In the genomic region with DNA sequence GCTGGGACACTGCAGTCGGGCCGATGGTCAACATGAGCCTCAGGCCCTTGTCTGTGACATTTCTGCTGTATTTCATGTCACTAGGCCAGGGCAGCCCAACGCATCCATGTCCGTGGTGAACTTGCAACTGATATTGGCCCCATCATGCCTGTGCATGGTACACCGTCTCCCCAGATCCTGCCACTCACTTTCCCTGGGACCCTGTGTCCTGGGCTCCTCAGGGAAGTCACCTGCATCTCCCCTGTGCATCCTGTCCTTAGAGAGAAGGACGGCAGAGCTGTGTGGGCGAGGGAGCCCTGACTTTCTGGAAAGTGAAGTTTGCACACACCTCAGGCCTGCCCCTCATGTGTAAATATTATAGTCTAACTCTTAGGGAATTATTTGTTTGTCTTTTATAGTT, we compare ENCODE assay signal across 19 cellular contexts.
DNase-seq lines count a peak whose midpoint lies in the region; ATAC-seq lines count a peak whose summit lies in the region.
"Had no signal": no experiment of that assay in that cellular context is flagged by ENCODE, and none has a peak within 500 bp of the region (broad histone marks: within the 10 kb centered on the region; RNA-seq: fewer than 3 reads in every experiment).

No MANE protein-coding gene starts in this region.

- H3K23ac ChIP-seq in trophoblast cell (ENCODE audit: low read length): no peak overlapping the region

- peak overlapping the region; percentile 80 for H4K8ac ChIP-seq in trophoblast cell (ENCODE audit: low read depth, low read length)

- peak overlapping the region; percentile 81 for H3K4ac ChIP-seq in trophoblast cell (ENCODE audit: low read depth, low read length)

- peak overlapping the region; percentile 14 for H2AFZ ChIP-seq in trophoblast cell (ENCODE audit: insufficient read depth, low read length, poor library complexity)
- H2AFZ ChIP-seq: GM23248 had no signal

- H2BK120ac ChIP-seq in trophoblast cell (ENCODE audit: insufficient read depth, low read length, poor library complexity): peak overlapping the region; percentile 97

- peak overlapping the region; percentile 94 for H2BK5ac ChIP-seq in trophoblast cell (ENCODE audit: low read depth, low read length, poor library complexity)

- peaks cover 1% of the 10 kb centered on the region for H3K9me3 ChIP-seq in trophoblast cell (ENCODE audit: insufficient read depth, low read depth, low read length)
- H3K9me3 ChIP-seq: BE2C; BLaER1 treated with 17β-estradiol and CSF1 and Interleukin-3, amounts not matched to agents 10 nM and 100 nM had no signal

- H3K79me1 ChIP-seq in trophoblast cell (ENCODE audit: low read length): peaks cover 52% of the 10 kb centered on the region

- no peak overlapping the region for H3K4me2 ChIP-seq in trophoblast cell (ENCODE audit: low read length)

- peak overlapping the region; percentile 79 for H3K18ac ChIP-seq in trophoblast cell (ENCODE audit: low read length)

- peak; percentile 17 for DNase-seq in activated effector memory CD4-positive, alpha-beta T cell treated with anti-CD3 and anti-CD28 coated beads, Interleukin-2, amount 50 U/mL, for 16 hours
- no peak for DNase-seq in activated effector memory CD4-positive, alpha-beta T cell treated with Interleukin-2 at 50 U/mL for 16 hours
- DNase-seq in mesenteric fat pad (ENCODE audit: low spot score): peak; percentile 76
- DNase-seq in trophoblast cell: no peak
- DNase-seq in SW 1271 (lab: John Stamatoyannopoulos, UW): no peak
- DNase-seq: AML-193; BE2C; Calu3; CD4-positive, alpha-beta T cell; CD8-positive, alpha-beta memory T cell; DMS53; DMS79 treated with DMSO at 0.1 percent for 48 hours; GF-D8; GM23248; H7; HCEC 1CT had no signal

- no peak for ATAC-seq in GM19467 (IDR thresholded peaks at IDR 0.05; ENCODE audit: unreplicated experiment)

- WGBS in trophoblast cell (ENCODE audit: extremely low coverage, insufficient coverage, insufficient read length): no CpG with 5 or more reads among the region's 7 CpGs

- H3K4me3 ChIP-seq in trophoblast cell (ENCODE audit: low read depth, low read length): no peak overlapping the region
- H3K4me3 ChIP-seq: BLaER1 treated with 17β-estradiol and CSF1 and Interleukin-3, amounts not matched to agents 10 nM and 100 nM; GM23248 had no signal

- no peaks in the 10 kb centered on the region for H3K36me3 ChIP-seq in trophoblast cell (ENCODE audit: control insufficient read depth in 1 of 2, insufficient read depth in 2 of 2, low read length in 2 of 2)
- H3K36me3 ChIP-seq: BE2C; BLaER1 treated with 17β-estradiol and CSF1 and Interleukin-3, amounts not matched to agents 10 nM and 100 nM had no signal

- peak overlapping the region; percentile 37 for H4K12ac ChIP-seq in trophoblast cell (ENCODE audit: low read depth, low read length)

- peak overlapping the region; percentile 99 for H4K91ac ChIP-seq in trophoblast cell (ENCODE audit: low read depth, low read length)

- peak overlapping the region; percentile 91 for H2BK12ac ChIP-seq in trophoblast cell (ENCODE audit: low read length)

- H3K4me1 ChIP-seq in trophoblast cell (ENCODE audit: control insufficient read depth in 1 of 2, insufficient read depth in 2 of 2, low read length in 2 of 2): peaks cover 33 to 37% of the 10 kb centered on the region in 2 experiments
- H3K4me1 ChIP-seq: BE2C had no signal

- peak overlapping the region; percentile 98 for H3K27ac ChIP-seq in trophoblast cell (ENCODE audit: low read depth, low read length)
- H3K27ac ChIP-seq: 22Rv1; BLaER1 treated with 17β-estradiol and CSF1 and Interleukin-3, amounts not matched to agents 10 nM and 100 nM; GM23248 had no signal

- H3K9ac ChIP-seq in trophoblast cell (ENCODE audit: low read length): no peak overlapping the region
- H3K9ac ChIP-seq: BLaER1 treated with 17β-estradiol and CSF1 and Interleukin-3, amounts not matched to agents 10 nM and 100 nM; GM23248 had no signal

- H3K14ac ChIP-seq in trophoblast cell (ENCODE audit: low read length): peak overlapping the region; percentile 92

- H2AK5ac ChIP-seq in trophoblast cell (ENCODE audit: low read length): peak overlapping the region; percentile 74

- H3K27me3 ChIP-seq in trophoblast cell (ENCODE audit: insufficient read depth, low read length): no peaks in the 10 kb centered on the region
- H3K27me3 ChIP-seq: BLaER1 treated with 17β-estradiol and CSF1 and Interleukin-3, amounts not matched to agents 10 nM and 100 nM had no signal

- peaks cover 16% of the 10 kb centered on the region for H3K79me2 ChIP-seq in trophoblast cell (ENCODE audit: control insufficient read depth, insufficient read depth, low read length, poor library complexity)

Comparison
In these comparisons a context has a peak if more than half of its experiments do, and no peak if none do; other contexts are left out.
1. DNase-seq: peak in activated effector memory CD4-positive, alpha-beta T cell treated with anti-CD3 and anti-CD28 coated beads, Interleukin-2, amount 50 U/mL, for 16 hours (single experiment) and mesenteric fat pad (single experiment); none in activated effector memory CD4-positive, alpha-beta T cell treated with Interleukin-2 at 50 U/mL for 16 hours (single experiment), trophoblast cell (0 of 2) and SW 1271 (0 of 2).